25 cellular contexts compared by ENCODE assay signal in the genomic region with DNA sequence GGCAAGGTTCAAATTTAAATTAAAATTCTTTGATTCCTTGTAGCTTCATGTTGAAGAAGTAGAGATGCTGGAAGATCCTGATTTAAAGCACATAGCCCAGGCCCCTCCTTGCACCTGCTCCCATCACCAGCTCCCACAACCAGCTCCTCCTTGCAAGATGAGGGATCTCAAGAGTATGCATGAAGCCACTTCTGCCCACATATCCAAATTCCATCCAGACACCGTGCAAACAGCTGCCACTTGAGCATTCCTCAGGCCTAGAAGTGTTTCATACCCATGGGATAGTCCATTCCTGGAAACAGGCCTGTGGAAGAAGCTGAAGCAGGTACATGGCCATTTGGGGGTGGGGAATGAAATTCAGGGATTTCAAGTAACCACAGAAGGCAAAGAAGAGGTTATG.
"Had no signal": no experiment of that assay in that cellular context is flagged by ENCODE, and none has a peak within 500 bp of the region (broad histone marks: within the 10 kb centered on the region; RNA-seq: fewer than 3 reads in every experiment).

No MANE protein-coding gene starts in this region.

- H3K79me2 ChIP-seq: parathyroid adenoma had no signal

- ATAC-seq: activated CD8-positive, alpha-beta memory T cell treated with anti-CD3 and anti-CD28 coated beads, Interleukin-2, amount 10 ng/mL, durations not matched to agents 7 days and 5 days; natural killer cell treated with Interleukin-12 subunit alpha and Interleukin-12 subunit beta and Interleukin-15 and Interleukin-18, amount 100 ng/mL, for 72 hours; sciatic nerve; SK-N-SH treated with all-trans-retinoic acid at 6 μM for 48 hours; T-cell had no signal

- H3K27ac Mint-ChIP-seq: activated B cell treated with CpG ODN at 0.5 μM for 24 hours; activated CD4-positive, alpha-beta memory T cell treated with anti-CD3 and anti-CD28 coated beads, Interleukin-2, amount 10 ng/mL, durations not matched to agents 7 days and 5 days; activated CD8-positive, alpha-beta memory T cell treated with anti-CD3 and anti-CD28 coated beads, Interleukin-2, amount 10 ng/mL, durations not matched to agents 7 days and 5 days; activated naive CD8-positive, alpha-beta T cell treated with anti-CD3 and anti-CD28 coated beads, Interleukin-2, amount 10 ng/mL, durations not matched to agents 7 days and 5 days; brain; memory B cell; natural killer cell treated with Interleukin-12 subunit alpha and Interleukin-12 subunit beta and Interleukin-15 and Interleukin-18, amount 100 ng/mL, for 72 hours; T-cell had no signal

- H2AFZ ChIP-seq: parathyroid adenoma had no signal

- H3K4me3 ChIP-seq: coronary artery, left ventricle myocardium inferior, spleen, transverse colon had no signal

- H3K36me3 Mint-ChIP-seq: activated CD8-positive, alpha-beta memory T cell treated with anti-CD3 and anti-CD28 coated beads, Interleukin-2, amount 10 ng/mL, durations not matched to agents 7 days and 5 days; activated naive CD8-positive, alpha-beta T cell treated with anti-CD3 and anti-CD28 coated beads, Interleukin-2, amount 10 ng/mL, durations not matched to agents 7 days and 5 days; brain; memory B cell; natural killer cell treated with Interleukin-12 subunit alpha and Interleukin-12 subunit beta and Interleukin-15 and Interleukin-18, amount 100 ng/mL, for 72 hours; T-cell had no signal

- H3K9ac ChIP-seq: parathyroid adenoma had no signal

- H3K36me3 ChIP-seq: left ventricle myocardium inferior, neutrophil, spleen, transverse colon had no signal

- H3K27ac ChIP-seq: coronary artery, left ventricle myocardium inferior, neutrophil, parathyroid adenoma, spleen had no signal

- H3K27me3 ChIP-seq: neutrophil, spleen, transverse colon had no signal

- DNase-seq: activated B cell treated with CpG ODN at 0.5 μM for 24 hours; activated CD4-positive, alpha-beta memory T cell treated with anti-CD3 and anti-CD28 coated beads, Interleukin-2, amount 10 ng/mL, durations not matched to agents 7 days and 5 days; activated CD4-positive, alpha-beta T cell treated with anti-CD3 and anti-CD28 coated beads for 48 hours; activated CD8-positive, alpha-beta memory T cell treated with anti-CD3 and anti-CD28 coated beads, Interleukin-2, amount 10 ng/mL, durations not matched to agents 7 days and 5 days; activated naive CD4-positive, alpha-beta T cell treated with Interleukin-2 at 50 U/mL for 16 hours; activated naive CD8-positive, alpha-beta T cell treated with anti-CD3 and anti-CD28 coated beads, Interleukin-2, amount 10 ng/mL, durations not matched to agents 7 days and 5 days; amygdala; central memory CD4-positive, alpha-beta T cell; erythroblast; hypothalamus; kidney; left ventricle myocardium inferior; spleen; stimulated activated CD8-positive, alpha-beta memory T cell treated with anti-CD3 and anti-CD28 coated beads, Interleukin-4, amount 100 ng/mL, for 48 hours; stimulated activated naive CD4-positive, alpha-beta T cell; T-cell; transverse colon had no signal

- H3K4me3 Mint-ChIP-seq: activated B cell treated with CpG ODN at 0.5 μM for 24 hours; activated CD4-positive, alpha-beta memory T cell treated with anti-CD3 and anti-CD28 coated beads, Interleukin-2, amount 10 ng/mL, durations not matched to agents 7 days and 5 days; activated CD8-positive, alpha-beta memory T cell treated with anti-CD3 and anti-CD28 coated beads, Interleukin-2, amount 10 ng/mL, durations not matched to agents 7 days and 5 days; activated naive CD8-positive, alpha-beta T cell treated with anti-CD3 and anti-CD28 coated beads, Interleukin-2, amount 10 ng/mL, durations not matched to agents 7 days and 5 days; brain; memory B cell; natural killer cell treated with Interleukin-12 subunit alpha and Interleukin-12 subunit beta and Interleukin-15 and Interleukin-18, amount 100 ng/mL, for 72 hours; T-cell had no signal

- H3K4me1 Mint-ChIP-seq: activated B cell treated with CpG ODN at 0.5 μM for 24 hours; activated CD4-positive, alpha-beta memory T cell treated with anti-CD3 and anti-CD28 coated beads, Interleukin-2, amount 10 ng/mL, durations not matched to agents 7 days and 5 days; activated CD8-positive, alpha-beta memory T cell treated with anti-CD3 and anti-CD28 coated beads, Interleukin-2, amount 10 ng/mL, durations not matched to agents 7 days and 5 days; activated naive CD8-positive, alpha-beta T cell treated with anti-CD3 and anti-CD28 coated beads, Interleukin-2, amount 10 ng/mL, durations not matched to agents 7 days and 5 days; brain; memory B cell; T-cell had no signal

- FAIRE-seq: kidney had no signal

- H3K9me3 Mint-ChIP-seq: activated B cell treated with CpG ODN at 0.5 μM for 24 hours; activated CD4-positive, alpha-beta memory T cell treated with anti-CD3 and anti-CD28 coated beads, Interleukin-2, amount 10 ng/mL, durations not matched to agents 7 days and 5 days; activated naive CD8-positive, alpha-beta T cell treated with anti-CD3 and anti-CD28 coated beads, Interleukin-2, amount 10 ng/mL, durations not matched to agents 7 days and 5 days; brain; memory B cell; natural killer cell treated with Interleukin-12 subunit alpha and Interleukin-12 subunit beta and Interleukin-15 and Interleukin-18, amount 100 ng/mL, for 72 hours; T-cell had no signal

- H3K4me1 ChIP-seq: left ventricle myocardium inferior, parathyroid adenoma, spleen had no signal

- H3K9me3 ChIP-seq: left ventricle myocardium inferior, neutrophil, spleen, transverse colon had no signal
